19 cellular contexts compared by ENCODE assay signal in the genomic region with DNA sequence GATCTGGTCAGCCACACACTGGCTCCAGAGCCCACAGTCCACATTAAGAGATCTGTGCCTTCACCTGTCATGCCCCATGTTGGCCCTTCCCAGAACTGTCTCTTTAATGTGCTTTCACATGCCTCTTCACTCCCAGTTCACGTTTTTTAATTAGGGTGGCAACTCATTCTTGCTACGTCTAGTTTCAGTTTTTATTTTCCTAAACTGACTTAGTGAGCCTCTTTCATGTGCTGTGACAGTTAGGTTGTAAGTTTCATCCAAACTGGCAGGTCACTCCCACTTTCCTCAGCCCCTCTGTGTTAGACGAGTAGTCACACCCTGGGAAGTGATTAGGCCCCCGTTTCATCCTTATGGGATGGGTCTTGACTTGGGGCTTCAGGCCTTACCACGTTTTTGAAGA.
DNase-seq lines count a peak whose midpoint lies in the region; ATAC-seq and TF ChIP-seq lines count a peak whose summit lies in the region.
"Had no signal": no experiment of that assay in that cellular context is flagged by ENCODE, and none has a peak within 500 bp of the region (broad histone marks: within the 10 kb centered on the region; RNA-seq: fewer than 3 reads in every experiment).

No MANE protein-coding gene starts in this region.

- peak overlapping the region; percentile 95 for H3K27ac Mint-ChIP-seq in T-helper 1 cell treated with Interleukin-12 subunit alpha and Interleukin-12 subunit beta and Interleukin-4 antibody, amounts not matched to agents 30 μg/mL and 1 μg/mL, for 36 hours
- H3K27ac Mint-ChIP-seq in CD4-positive, CD25-positive, alpha-beta regulatory T cell = peak overlapping the region in 1 of 3 donors; percentile 99
- peak overlapping the region; percentile 95 for H3K27ac Mint-ChIP-seq in central memory CD8-positive, alpha-beta T cell (ENCODE audit: low read depth)
- no peak overlapping the region for H3K27ac Mint-ChIP-seq in Caco-2 (ENCODE audit: unreplicated experiment)
- H3K27ac Mint-ChIP-seq: brain, type B pancreatic cell had no signal

- no TSS peak for BruUV-seq in Caco-2 (replicated peaks; lab: Mats Ljungman, UMichigan)

- H3K27ac ChIP-seq in CD4-positive, CD25-positive, alpha-beta regulatory T cell (ENCODE audit: insufficient read depth, low read length, poor library complexity, severe bottlenecking) = peak overlapping the region; percentile 84
- peak overlapping the region; percentile 74 for H3K27ac ChIP-seq in VCaP
- H3K27ac ChIP-seq: 22Rv1, right atrium auricular region had no signal

- peak overlapping the region; percentile 61 for H3K4me3 ChIP-seq in CD4-positive, CD25-positive, alpha-beta regulatory T cell (ENCODE audit: low read depth, low read length)
- H3K4me3 ChIP-seq in Caco-2 (ENCODE audit: low read depth, low read length) = no peak overlapping the region
- H3K4me3 ChIP-seq: lung, right atrium auricular region had no signal

- CTCF ChIA-PET in Caco-2 (lab: Charles Lee) = no interaction called here

- ATAC-seq in CD4-positive, CD25-positive, alpha-beta regulatory T cell (ENCODE audit: low read depth in 2 of 2) = peak; percentile 23 to 36
- peak; percentile 11 for ATAC-seq in central memory CD8-positive, alpha-beta T cell (replicated peaks; ENCODE audit: extremely low read depth, poor library complexity, severe bottlenecking)
- ATAC-seq in GM21619 (IDR thresholded peaks at IDR 0.05; ENCODE audit: unreplicated experiment) (no peak), HG02970 (IDR thresholded peaks at IDR 0.05; ENCODE audit: low FRiP score, unreplicated experiment) (no peak)
- ATAC-seq: HCT116 had no signal

- intact Hi-C loops in Caco-2 (cut with micrococcal nuclease; ENCODE audit: unreplicated experiment) = no loop called here

- peak overlapping the region; percentile 43 for H3K4me3 Mint-ChIP-seq in T-helper 1 cell treated with Interleukin-12 subunit alpha and Interleukin-12 subunit beta and Interleukin-4 antibody, amounts not matched to agents 30 μg/mL and 1 μg/mL, for 36 hours
- peak overlapping the region in 1 of 4 donors; percentile 77 for H3K4me3 Mint-ChIP-seq in CD4-positive, CD25-positive, alpha-beta regulatory T cell
- peak overlapping the region; percentile 69 for H3K4me3 Mint-ChIP-seq in central memory CD8-positive, alpha-beta T cell
- H3K4me3 Mint-ChIP-seq in Caco-2 (ENCODE audit: unreplicated experiment) = no peak overlapping the region
- H3K4me3 Mint-ChIP-seq: brain, type B pancreatic cell had no signal

- peaks cover 47% of the 10 kb centered on the region for H3K4me1 Mint-ChIP-seq in T-helper 1 cell treated with Interleukin-12 subunit alpha and Interleukin-12 subunit beta and Interleukin-4 antibody, amounts not matched to agents 30 μg/mL and 1 μg/mL, for 36 hours (ENCODE audit: low read depth)
- H3K4me1 Mint-ChIP-seq in CD4-positive, CD25-positive, alpha-beta regulatory T cell = peaks cover 0 to 40% (median 10%) of the 10 kb centered on the region in 4 donors
- peaks cover 52% of the 10 kb centered on the region for H3K4me1 Mint-ChIP-seq in central memory CD8-positive, alpha-beta T cell
- no peaks in the 10 kb centered on the region for H3K4me1 Mint-ChIP-seq in Caco-2 (ENCODE audit: low read depth, unreplicated experiment)
- H3K4me1 Mint-ChIP-seq: brain had no signal

- no peak for TF ChIP-seq CTCF in VCaP (conservative IDR thresholded peaks at IDR 0.05)
- no peak for TF ChIP-seq CTCF in Caco-2 (IDR thresholded peaks at IDR 0.05; ENCODE audit: insufficient read depth in 1 of 2, low read depth in 1 of 2, low read length in 1 of 2, severe bottlenecking in 1 of 2, unreplicated experiment in 1 of 2)

- H3K36me3 ChIP-seq in CD4-positive, CD25-positive, alpha-beta regulatory T cell (ENCODE audit: control insufficient read depth, insufficient read depth, low read length) = no peaks in the 10 kb centered on the region
- H3K36me3 ChIP-seq in Caco-2 (ENCODE audit: control insufficient read depth, insufficient read depth, low read length) = no peaks in the 10 kb centered on the region
- H3K36me3 ChIP-seq: right atrium auricular region had no signal

- H3K27me3 Mint-ChIP-seq in T-helper 1 cell treated with Interleukin-12 subunit alpha and Interleukin-12 subunit beta and Interleukin-4 antibody, amounts not matched to agents 30 μg/mL and 1 μg/mL, for 36 hours (ENCODE audit: low read depth) = no peaks in the 10 kb centered on the region
- no peaks in the 10 kb centered on the region for H3K27me3 Mint-ChIP-seq in CD4-positive, CD25-positive, alpha-beta regulatory T cell
- no peaks in the 10 kb centered on the region for H3K27me3 Mint-ChIP-seq in central memory CD8-positive, alpha-beta T cell
- H3K27me3 Mint-ChIP-seq in Caco-2 (ENCODE audit: insufficient read depth, unreplicated experiment) = no peaks in the 10 kb centered on the region
- H3K27me3 Mint-ChIP-seq: brain, type B pancreatic cell had no signal

- no peaks in the 10 kb centered on the region for H3K9me3 ChIP-seq in CD4-positive, CD25-positive, alpha-beta regulatory T cell (ENCODE audit: control insufficient read depth in 2 of 2, low read length in 2 of 2)
- no peaks in the 10 kb centered on the region for H3K9me3 ChIP-seq in Caco-2
- H3K9me3 ChIP-seq: right atrium auricular region had no signal

- peaks cover 9% of the 10 kb centered on the region for H3K36me3 Mint-ChIP-seq in T-helper 1 cell treated with Interleukin-12 subunit alpha and Interleukin-12 subunit beta and Interleukin-4 antibody, amounts not matched to agents 30 μg/mL and 1 μg/mL, for 36 hours (ENCODE audit: low read depth)
- H3K36me3 Mint-ChIP-seq in CD4-positive, CD25-positive, alpha-beta regulatory T cell = no peaks in the 10 kb centered on the region
- H3K36me3 Mint-ChIP-seq in central memory CD8-positive, alpha-beta T cell (ENCODE audit: insufficient read depth) = peaks cover 3% of the 10 kb centered on the region
- no peaks in the 10 kb centered on the region for H3K36me3 Mint-ChIP-seq in Caco-2 (ENCODE audit: insufficient read depth, unreplicated experiment)
- H3K36me3 Mint-ChIP-seq: brain, type B pancreatic cell had no signal

- POLR2A ChIA-PET in Caco-2 (lab: Charles Lee) = no interaction called here

- H3K4me1 ChIP-seq in CD4-positive, CD25-positive, alpha-beta regulatory T cell (ENCODE audit: control insufficient read depth, insufficient read depth, low read length, poor library complexity, severe bottlenecking) = peaks cover 26% of the 10 kb centered on the region
- no peaks in the 10 kb centered on the region for H3K4me1 ChIP-seq in Caco-2
- H3K4me1 ChIP-seq: right atrium auricular region had no signal

- H3K9me3 Mint-ChIP-seq in T-helper 1 cell treated with Interleukin-12 subunit alpha and Interleukin-12 subunit beta and Interleukin-4 antibody, amounts not matched to agents 30 μg/mL and 1 μg/mL, for 36 hours = peaks cover 4% of the 10 kb centered on the region
- no peaks in the 10 kb centered on the region for H3K9me3 Mint-ChIP-seq in CD4-positive, CD25-positive, alpha-beta regulatory T cell
- no peaks in the 10 kb centered on the region for H3K9me3 Mint-ChIP-seq in central memory CD8-positive, alpha-beta T cell
- no peaks in the 10 kb centered on the region for H3K9me3 Mint-ChIP-seq in Caco-2 (ENCODE audit: unreplicated experiment)
- H3K9me3 Mint-ChIP-seq: type B pancreatic cell had no signal

- no peak for DNase-seq in T-helper 1 cell
- DNase-seq in CD4-positive, CD25-positive, alpha-beta regulatory T cell = no peak
- DNase-seq in central memory CD8-positive, alpha-beta T cell (ENCODE audit: low spot score in 2 of 2) = no peak
- DNase-seq in Caco-2 = no peak
- DNase-seq: cortex of kidney, DMS153, NCI-H1417, NCI-H2107, NCI-H510A treated with DMSO at 0.1 percent for 48 hours had no signal

- H3K27me3 ChIP-seq in CD4-positive, CD25-positive, alpha-beta regulatory T cell (ENCODE audit: control insufficient read depth, insufficient read depth, low read length) = no peaks in the 10 kb centered on the region
- H3K27me3 ChIP-seq in Caco-2 (replicated peaks; ENCODE audit: control insufficient read depth, insufficient read depth, low read length) = no peaks in the 10 kb centered on the region
- H3K27me3 ChIP-seq: right atrium auricular region had no signal

Comparison
In these comparisons a context has a peak if more than half of its experiments do, and no peak if none do; other contexts are left out.
1. ATAC-seq: peak in CD4-positive, CD25-positive, alpha-beta regulatory T cell (2 of 2) and central memory CD8-positive, alpha-beta T cell (single experiment); none in GM21619 (single experiment) and HG02970 (single experiment).